Comparison of ENCODE assay signal across 35 cellular contexts in genomic region chr2:16011621-16011960, GRCh38.
"Had no signal": no experiment of that assay in that cellular context is flagged by ENCODE, and none has a peak within 500 bp of the region (broad histone marks: within the 10 kb centered on the region; RNA-seq: fewer than 3 reads in every experiment).

No MANE protein-coding gene starts in this region.

- H3K4me3 ChIP-seq: MG63 had no signal

- H3K36me3 ChIP-seq: MG63 had no signal

- H3K27me3 ChIP-seq: MG63 had no signal

- DNase-seq: Karpas-422, Kasumi-1, MG63, MM.1S, MV-4-11, NCI-H1048, NCI-H1092, NCI-H1092 treated with DMSO at 0.1 percent for 48 hours, NCI-H1105, NCI-H1105 treated with DMSO at 0.1 percent for 48 hours, NCI-H1417, NCI-H1417 treated with DMSO at 0.1 percent for 48 hours, NCI-H1436, NCI-H1436 treated with DMSO at 0.1 percent for 48 hours, NCI-H146, NCI-H1694, NCI-H1694 treated with DMSO at 0.1 percent for 48 hours, NCI-H187, NCI-H187 treated with DMSO at 0.1 percent for 48 hours, NCI-H1930, NCI-H2029, NCI-H2029 treated with DMSO at 0.1 percent for 48 hours, NCI-H2081, NCI-H2081 treated with DMSO at 0.1 percent for 48 hours, NCI-H2107, NCI-H2171, NCI-H2171 treated with DMSO at 0.1 percent for 48 hours, NCI-H2227 treated with DMSO at 0.1 percent for 48 hours, NCI-H226, NCI-H345, NCI-H446, NCI-H446 treated with DMSO at 0.1 percent for 48 hours, NCI-H510A, NCI-H510A treated with DMSO at 0.1 percent for 48 hours, NCI-H524 had no signal

- H3K9me3 ChIP-seq: MG63 had no signal
